20 cellular contexts compared by ENCODE assay signal in the genomic region with DNA sequence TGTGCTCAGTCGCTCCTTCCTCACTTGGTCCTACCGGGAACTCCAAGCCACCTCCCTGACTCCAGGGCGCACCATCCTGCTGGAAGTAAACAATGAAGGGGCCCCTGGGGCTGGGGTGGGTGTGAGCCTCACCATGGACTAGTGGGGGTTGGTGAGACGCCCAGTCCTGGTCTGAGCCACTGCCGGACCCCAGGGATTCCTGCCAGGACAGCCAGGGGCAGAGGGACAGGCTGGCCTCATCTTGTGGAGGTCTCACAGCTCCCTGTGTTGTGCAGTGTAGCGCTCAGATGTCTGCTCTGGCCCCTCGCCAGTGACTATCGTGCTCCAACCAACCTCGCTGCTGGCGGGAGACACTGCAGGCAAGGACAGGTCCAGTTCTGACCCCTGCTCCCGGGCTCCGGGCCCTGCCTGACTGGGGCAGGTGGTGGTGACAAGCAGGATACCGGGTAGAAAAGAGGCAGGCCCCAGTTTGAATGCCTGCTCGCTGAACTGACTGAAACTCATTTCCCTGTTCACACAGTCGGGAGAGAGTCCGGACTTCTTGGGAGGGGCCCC.
DNase-seq lines count a peak whose midpoint lies in the region; ATAC-seq, FAIRE-seq and TF ChIP-seq lines count a peak whose summit lies in the region.
"Had no signal": no experiment of that assay in that cellular context is flagged by ENCODE, and none has a peak within 500 bp of the region (broad histone marks: within the 10 kb centered on the region; RNA-seq: fewer than 3 reads in every experiment).

No MANE protein-coding gene starts in this region.

- H3K4me1 ChIP-seq in HepG2 (ENCODE audit: insufficient read depth, low read length) (peaks cover 7% of the 10 kb centered on the region), right lobe of liver (no peaks in the 10 kb centered on the region)
- H3K4me1 ChIP-seq: Caco-2 had no signal

- TF ChIP-seq EP300 in HepG2 (IDR thresholded peaks at IDR 0.05; ENCODE audit: low read depth in 2 of 2, low read length in 2 of 2) (no peak), HepG2 (CRISPR knock-in tag; IDR thresholded peaks at IDR 0.05; ENCODE audit: borderline replicate concordance) (no peak)

- TF ChIP-seq POLR2A in HepG2 (IDR thresholded peaks at IDR 0.05; ENCODE audit: insufficient read depth in 1 of 2, low read depth in 2 of 2, low read length in 2 of 2) (no peak), right lobe of liver (IDR thresholded peaks at IDR 0.05) (no peak)

- FAIRE-seq in HepG2 (lab: Jason Lieb, UNC): no peak
- no peak for FAIRE-seq in urothelium cell line (lab: Jason Lieb, UNC)
- FAIRE-seq: GM12892, GM19239, H1, RCC 7860 had no signal

- no peak for TF ChIP-seq RAD21 in HepG2 (CRISPR knock-in tag; IDR thresholded peaks at IDR 0.05)

- CTCF ChIA-PET in HepG2 (lab: Yijun Ruan, JAX; ENCODE audit: low intra/inter-chr PET ratio, low total read pairs): no interaction called here

- H3K27ac Mint-ChIP-seq in activated naive CD8-positive, alpha-beta T cell treated with anti-CD3 and anti-CD28 coated beads, Interleukin-2, amount 50 U/mL, for 24 hours: no peak overlapping the region
- H3K27ac Mint-ChIP-seq: CD4-positive, alpha-beta memory T cell; IgD-negative memory B cell had no signal

- H3K36me3 Mint-ChIP-seq in activated naive CD8-positive, alpha-beta T cell treated with anti-CD3 and anti-CD28 coated beads, Interleukin-2, amount 50 U/mL, for 24 hours (ENCODE audit: low read depth): no peaks in the 10 kb centered on the region
- H3K36me3 Mint-ChIP-seq: CD4-positive, alpha-beta memory T cell had no signal

- no peaks in the 10 kb centered on the region for H3K9me3 Mint-ChIP-seq in activated naive CD8-positive, alpha-beta T cell treated with anti-CD3 and anti-CD28 coated beads, Interleukin-2, amount 50 U/mL, for 24 hours

- H3K9me3 ChIP-seq in HepG2 (ENCODE audit: low read length) (no peaks in the 10 kb centered on the region), right lobe of liver (no peaks in the 10 kb centered on the region)
- H3K9me3 ChIP-seq: Caco-2, SK-N-SH had no signal

- peaks cover 1% of the 10 kb centered on the region for H3K27me3 Mint-ChIP-seq in activated naive CD8-positive, alpha-beta T cell treated with anti-CD3 and anti-CD28 coated beads, Interleukin-2, amount 50 U/mL, for 24 hours

- H3K4me3 ChIP-seq in HepG2 (replicated peaks in 1 of 3; ENCODE audit: insufficient read depth in 1 of 3, low read depth in 2 of 3, low read length in 3 of 3): no peak overlapping the region
- no peak overlapping the region for H3K4me3 ChIP-seq in right lobe of liver

- H3K27me3 ChIP-seq in HepG2 (ENCODE audit: control insufficient read depth in 1 of 2, insufficient read depth in 2 of 2, low read length in 2 of 2) (peaks cover 0 to 31% of the 10 kb centered on the region in 2 experiments; a peak in 2 of 5 replicates), right lobe of liver (no peaks in the 10 kb centered on the region)

- ATAC-seq in HepG2 (peak; percentile 35), right lobe of liver (no peak)
- no peak for ATAC-seq in activated naive CD8-positive, alpha-beta T cell treated with anti-CD3 and anti-CD28 coated beads, Interleukin-2, amount 50 U/mL, for 24 hours
- ATAC-seq: HCT116 had no signal

- H3K36me3 ChIP-seq in HepG2 (replicated peaks in 1 of 2; ENCODE audit: control insufficient read depth in 1 of 2, insufficient read depth in 2 of 2, low read length in 2 of 2) (no peaks in the 10 kb centered on the region), right lobe of liver (no peaks in the 10 kb centered on the region)

- H3K4me3 Mint-ChIP-seq in activated naive CD8-positive, alpha-beta T cell treated with anti-CD3 and anti-CD28 coated beads, Interleukin-2, amount 50 U/mL, for 24 hours: no peak overlapping the region
- H3K4me3 Mint-ChIP-seq: CD4-positive, alpha-beta memory T cell; IgD-negative memory B cell had no signal

- no TSS peak for BruUV-seq in HepG2 (replicated peaks; lab: Mats Ljungman, UMichigan)

- 7% methylated on average over 4 of the region's 16 CpGs for WGBS in HepG2 (ENCODE audit: low lambda C conversion rate)
- WGBS in right lobe of liver (ENCODE audit: insufficient coverage, low coverage, low lambda C conversion rate, missing lambda C conversion rate): 45% methylated on average over 2 of the region's 16 CpGs

- no peak overlapping the region for H2AFZ ChIP-seq in HepG2 (ENCODE audit: low read length)

- intact Hi-C loops in HepG2 (cut with micrococcal nuclease; ENCODE audit: unreplicated experiment) (no loop called here), right lobe of liver (cut with DNase I) (no loop called here), posterior vena cava (cut with DNase I) (no loop called here)

- in situ Hi-C loops in HepG2 (cut with HindIII; ENCODE audit: extremely low pct_ligation_motif_present, low pct_unique_long_range_greater_than_20kb): no loop called here

- POLR2A ChIA-PET in HepG2 (lab: Yijun Ruan, JAX): no interaction called here

- H3K27ac ChIP-seq in HepG2 (ENCODE audit: extremely low read length, insufficient read depth, low read length) (no peak overlapping the region), right lobe of liver (no peak overlapping the region)

- no peaks in the 10 kb centered on the region for H3K79me2 ChIP-seq in HepG2 (ENCODE audit: insufficient read depth, low read length)

- H3K4me1 Mint-ChIP-seq in activated naive CD8-positive, alpha-beta T cell treated with anti-CD3 and anti-CD28 coated beads, Interleukin-2, amount 50 U/mL, for 24 hours: no peaks in the 10 kb centered on the region
- H3K4me1 Mint-ChIP-seq: CD4-positive, alpha-beta memory T cell; IgD-negative memory B cell had no signal

- no peak overlapping the region for H3K9ac ChIP-seq in HepG2 (ENCODE audit: insufficient read depth, low read depth, low read length)
- H3K9ac ChIP-seq: SK-N-SH had no signal

- no peak overlapping the region for H3K4me2 ChIP-seq in HepG2 (ENCODE audit: low read depth, low read length)
- H3K4me2 ChIP-seq: SK-N-SH had no signal

- DNase-seq in HepG2 (ENCODE audit: low spot score) (no peak), right lobe of liver (no peak), cerebellar cortex (ENCODE audit: low spot score) (peak; percentile 3), posterior vena cava (ENCODE audit: low spot score) (peak; percentile 65), urothelium cell line (ENCODE audit: low spot score) (no peak), NCI-H2107 treated with DMSO at 0.1 percent for 48 hours (lab: John Stamatoyannopoulos, UW; ENCODE audit: unreplicated experiment) (no peak)
- no peak for DNase-seq in activated naive CD8-positive, alpha-beta T cell treated with anti-CD3 and anti-CD28 coated beads, Interleukin-2, amount 50 U/mL, for 24 hours
- DNase-seq: Caco-2; CD4-positive, alpha-beta memory T cell; NCI-H187; NCI-H2081 treated with DMSO at 0.1 percent for 48 hours; NCI-H446 treated with DMSO at 0.1 percent for 48 hours; SK-N-SH; SW 1271 had no signal

- TF ChIP-seq CTCF in HepG2 (CRISPR knock-in tag; IDR thresholded peaks at IDR 0.05): no peak
- no peak for TF ChIP-seq CTCF in right lobe of liver (IDR thresholded peaks at IDR 0.05)

- H4K20me1 ChIP-seq in HepG2 (ENCODE audit: insufficient read depth, low read length): no peaks in the 10 kb centered on the region

TF ChIP-seq in HepG2, 621 proteins besides CTCF, POLR2A, EP300 and RAD21 (continues in another document):
- no peak for TF ChIP-seq ZNF318 (CRISPR knock-in tag; IDR thresholded peaks at IDR 0.05)

Comparison
In these comparisons a context has a peak if more than half of its experiments do, and no peak if none do; other contexts are left out.
1. DNase-seq: peak in cerebellar cortex (single experiment) and posterior vena cava (single experiment); none in HepG2 (single experiment), right lobe of liver (0 of 3), urothelium cell line (single experiment), NCI-H2107 treated with DMSO at 0.1 percent for 48 hours (single experiment) and activated naive CD8-positive, alpha-beta T cell treated with anti-CD3 and anti-CD28 coated beads, Interleukin-2, amount 50 U/mL, for 24 hours (single experiment).